1 cellular context compared by ENCODE assay signal in genomic region chr9:72473474-72474241, GRCh38.
TF ChIP-seq lines count a peak whose summit lies in the region.

No MANE protein-coding gene starts in this region.

TF ChIP-seq in SK-N-SH treated with all-trans-retinoic acid at 6 μM for 48 hours, 23 proteins besides CTCF, POLR2A, EP300 and RAD21 (continued from another document):
- TF ChIP-seq PATZ1 (CRISPR knock-in tag; IDR thresholded peaks at IDR 0.05; ENCODE audit: borderline replicate concordance): no peak
- TF ChIP-seq BACH2 (CRISPR knock-in tag; IDR thresholded peaks at IDR 0.05; ENCODE audit: borderline replicate concordance): no peak
- no peak for TF ChIP-seq ZFP3 (CRISPR knock-in tag; IDR thresholded peaks at IDR 0.05)
- no peak for TF ChIP-seq RARB (CRISPR knock-in tag; IDR thresholded peaks at IDR 0.05)
- TF ChIP-seq CREB5 (CRISPR knock-in tag; IDR thresholded peaks at IDR 0.05; ENCODE audit: low read depth): no peak
- TF ChIP-seq TOX (CRISPR knock-in tag; IDR thresholded peaks at IDR 0.05; ENCODE audit: borderline replicate concordance): no peak
- TF ChIP-seq ESRRG (CRISPR knock-in tag; IDR thresholded peaks at IDR 0.05): no peak
